20 cellular contexts compared by ENCODE assay signal in the genomic region with DNA sequence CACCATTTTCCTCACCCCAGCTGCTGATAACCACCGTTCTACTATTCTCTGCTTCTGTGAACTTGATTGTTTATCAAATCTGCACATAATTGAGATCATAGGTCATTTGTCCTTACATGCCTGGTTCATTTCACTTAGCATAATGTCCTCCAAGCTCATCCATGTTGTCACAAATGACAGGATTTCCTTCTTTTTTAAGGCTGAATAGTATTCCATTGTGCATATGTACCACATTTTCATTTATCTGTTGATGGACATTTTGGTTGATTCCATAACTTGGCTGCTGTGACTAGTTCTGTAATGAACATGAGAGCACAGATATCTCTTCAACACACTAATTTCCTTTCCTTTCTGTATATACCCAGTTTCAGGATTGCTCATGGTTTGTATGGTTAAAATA.
DNase-seq lines count a peak whose midpoint lies in the region; ATAC-seq, FAIRE-seq and TF ChIP-seq lines count a peak whose summit lies in the region.
"Had no signal": no experiment of that assay in that cellular context is flagged by ENCODE, and none has a peak within 500 bp of the region (broad histone marks: within the 10 kb centered on the region; RNA-seq: fewer than 3 reads in every experiment).

No MANE protein-coding gene starts in this region.

- H3K27ac ChIP-seq in A549 (no peak overlapping the region), small intestine (ENCODE audit: low read depth in 1 of 2, low read length in 1 of 2) (no peak overlapping the region)
- H3K27ac ChIP-seq: C4-2B, HL-60 had no signal

- TF ChIP-seq CTCF in A549 (IDR thresholded peaks at IDR 0.05), result no peak
- no peak for TF ChIP-seq CTCF in GM12865 (IDR thresholded peaks at IDR 0.05; ENCODE audit: insufficient read depth, low read depth, low read length, missing control alignments)

- no peak for TF ChIP-seq POLR2A in A549 (IDR thresholded peaks at IDR 0.05; ENCODE audit: low read length)
- no peak for TF ChIP-seq POLR2A in erythroblast (IDR thresholded peaks at IDR 0.05; ENCODE audit: low read length)

- ATAC-seq in A549, result no peak

- TF ChIP-seq RAD21 in A549 (conservative IDR thresholded peaks at IDR 0.05 in 1 of 2, IDR thresholded peaks at IDR 0.05 in 1 of 2), result no peak

- no peaks in the 10 kb centered on the region for H3K4me1 ChIP-seq in A549
- no peaks in the 10 kb centered on the region for H3K4me1 ChIP-seq in small intestine (ENCODE audit: control insufficient read depth in 2 of 2, insufficient read depth in 1 of 2, low read depth in 1 of 2, low read length in 1 of 2)

- no peaks in the 10 kb centered on the region for H3K9me3 ChIP-seq in A549
- H3K9me3 ChIP-seq in small intestine (ENCODE audit: control insufficient read depth, low read depth), result no peaks in the 10 kb centered on the region
- H3K9me3 ChIP-seq: Caco-2, HAP-1 had no signal

- CTCF ChIA-PET in A549 (lab: Yijun Ruan, JAX), result interaction anchor here (1.0 to 2.1 kb wide), 5 partner anchors 13 to 238 kb away, joined by 3 to 5 read pairs (median 4); no protein-coding TSS in a partner anchor

- H3K4me2 ChIP-seq in A549, result no peak overlapping the region

- H3K4me3 ChIP-seq in A549 (no peak overlapping the region), GM12865 (ENCODE audit: low read depth, low read length) (no peak overlapping the region), small intestine (ENCODE audit: low read depth in 1 of 2, low read length in 2 of 2) (no peak overlapping the region)
- H3K4me3 ChIP-seq: HAP-1 had no signal

- peak; percentile 90 for FAIRE-seq in A549 (lab: Jason Lieb, UNC)
- FAIRE-seq in small intestine (lab: Jason Lieb, UNC), result no peak
- FAIRE-seq: H1 had no signal

- DNase-seq in A549 (ENCODE audit: low read depth in 1 of 2, low spot score in 1 of 2) (no peak), GM12865 (ENCODE audit: low read depth) (peak; percentile 5), SK-N-DZ (ENCODE audit: low spot score) (peak; percentile 45), erythroblast (lab: John Stamatoyannopoulos, UW) (peak; percentile 57 to 77), SKM-1 (lab: John Stamatoyannopoulos, UW; ENCODE audit: unreplicated experiment) (no peak), H4 (ENCODE audit: low spot score) (no peak), islet precursor cell (no peak), small intestine (no peak)
- DNase-seq: AML-193; Caco-2; CD4-positive, alpha-beta T cell; DMS153; DMS79; GDM1; IMR-90; KBM-7 had no signal

- WGBS in A549 (ENCODE audit: missing lambda C conversion rate), result 87% methylated on average over 1 of the region's 1 CpG
- WGBS in small intestine, 3 donors, result 27 to 68% (median 38%) methylated on average over 1 of the region's 1 CpG

- no peaks in the 10 kb centered on the region for H3K36me3 ChIP-seq in small intestine (ENCODE audit: control insufficient read depth in 2 of 2, insufficient read depth in 2 of 2, low read length in 2 of 2)
- H3K36me3 ChIP-seq: HAP-1 had no signal

- POLR2A ChIA-PET in A549 (lab: Yijun Ruan, JAX), result no interaction called here

- H3K27me3 ChIP-seq in small intestine (ENCODE audit: control insufficient read depth in 2 of 2, insufficient read depth in 2 of 2, low read length in 2 of 2), result no peaks in the 10 kb centered on the region

- no peak for TF ChIP-seq EP300 in A549 (IDR thresholded peaks at IDR 0.05)

TF ChIP-seq in A549, 52 proteins besides CTCF, POLR2A, EP300 and RAD21:
- TF ChIP-seq, protein P1, sequence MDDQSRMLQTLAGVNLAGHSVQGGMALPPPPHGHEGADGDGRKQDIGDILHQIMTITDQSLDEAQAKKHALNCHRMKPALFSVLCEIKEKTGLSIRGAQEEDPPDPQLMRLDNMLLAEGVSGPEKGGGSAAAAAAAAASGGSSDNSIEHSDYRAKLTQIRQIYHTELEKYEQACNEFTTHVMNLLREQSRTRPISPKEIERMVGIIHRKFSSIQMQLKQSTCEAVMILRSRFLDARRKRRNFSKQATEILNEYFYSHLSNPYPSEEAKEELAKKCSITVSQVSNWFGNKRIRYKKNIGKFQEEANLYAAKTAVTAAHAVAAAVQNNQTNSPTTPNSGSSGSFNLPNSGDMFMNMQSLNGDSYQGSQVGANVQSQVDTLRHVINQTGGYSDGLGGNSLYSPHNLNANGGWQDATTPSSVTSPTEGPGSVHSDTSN (IDR thresholded peaks at IDR 0.05), result no peak
- TF ChIP-seq, protein P2, sequence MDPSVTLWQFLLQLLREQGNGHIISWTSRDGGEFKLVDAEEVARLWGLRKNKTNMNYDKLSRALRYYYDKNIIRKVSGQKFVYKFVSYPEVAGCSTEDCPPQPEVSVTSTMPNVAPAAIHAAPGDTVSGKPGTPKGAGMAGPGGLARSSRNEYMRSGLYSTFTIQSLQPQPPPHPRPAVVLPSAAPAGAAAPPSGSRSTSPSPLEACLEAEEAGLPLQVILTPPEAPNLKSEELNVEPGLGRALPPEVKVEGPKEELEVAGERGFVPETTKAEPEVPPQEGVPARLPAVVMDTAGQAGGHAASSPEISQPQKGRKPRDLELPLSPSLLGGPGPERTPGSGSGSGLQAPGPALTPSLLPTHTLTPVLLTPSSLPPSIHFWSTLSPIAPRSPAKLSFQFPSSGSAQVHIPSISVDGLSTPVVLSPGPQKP (IDR thresholded peaks at IDR 0.05; ENCODE audit: low read depth, low read length), result no peak
- TF ChIP-seq CBX8 (IDR thresholded peaks at IDR 0.05) (no peak), EHMT2 (IDR thresholded peaks at IDR 0.05; ENCODE audit: low read depth) (no peak), NPAS2 (CRISPR knock-in tag; IDR thresholded peaks at IDR 0.05; ENCODE audit: borderline replicate concordance) (no peak), GATA3 (IDR thresholded peaks at IDR 0.05; ENCODE audit: borderline replicate concordance) (no peak), HOXB5 (CRISPR knock-in tag; IDR thresholded peaks at IDR 0.05) (no peak), NR3C1 (IDR thresholded peaks at IDR 0.05) (no peak), ZFP36 (IDR thresholded peaks at IDR 0.05; ENCODE audit: borderline replicate concordance, partially characterized antibody) (no peak), POLR2AphosphoS2 (conservative IDR thresholded peaks at IDR 0.05; ENCODE audit: low read length) (no peak), FOSL2 (IDR thresholded peaks at IDR 0.05) (no peak), FOSL2 (CRISPR knock-in tag; IDR thresholded peaks at IDR 0.05) (no peak), TP53 (CRISPR knock-in tag; IDR thresholded peaks at IDR 0.05) (no peak), JUNB (IDR thresholded peaks at IDR 0.05) (no peak), SREBF2 (IDR thresholded peaks at IDR 0.05) (no peak)
- TF ChIP-seq, protein P3, sequence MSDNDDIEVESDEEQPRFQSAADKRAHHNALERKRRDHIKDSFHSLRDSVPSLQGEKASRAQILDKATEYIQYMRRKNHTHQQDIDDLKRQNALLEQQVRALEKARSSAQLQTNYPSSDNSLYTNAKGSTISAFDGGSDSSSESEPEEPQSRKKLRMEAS (IDR thresholded peaks at IDR 0.05), result no peak
- TF ChIP-seq, protein P4, sequence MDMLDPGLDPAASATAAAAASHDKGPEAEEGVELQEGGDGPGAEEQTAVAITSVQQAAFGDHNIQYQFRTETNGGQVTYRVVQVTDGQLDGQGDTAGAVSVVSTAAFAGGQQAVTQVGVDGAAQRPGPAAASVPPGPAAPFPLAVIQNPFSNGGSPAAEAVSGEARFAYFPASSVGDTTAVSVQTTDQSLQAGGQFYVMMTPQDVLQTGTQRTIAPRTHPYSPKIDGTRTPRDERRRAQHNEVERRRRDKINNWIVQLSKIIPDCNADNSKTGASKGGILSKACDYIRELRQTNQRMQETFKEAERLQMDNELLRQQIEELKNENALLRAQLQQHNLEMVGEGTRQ (IDR thresholded peaks at IDR 0.05), result no peak
- TF ChIP-seq, protein P5, sequence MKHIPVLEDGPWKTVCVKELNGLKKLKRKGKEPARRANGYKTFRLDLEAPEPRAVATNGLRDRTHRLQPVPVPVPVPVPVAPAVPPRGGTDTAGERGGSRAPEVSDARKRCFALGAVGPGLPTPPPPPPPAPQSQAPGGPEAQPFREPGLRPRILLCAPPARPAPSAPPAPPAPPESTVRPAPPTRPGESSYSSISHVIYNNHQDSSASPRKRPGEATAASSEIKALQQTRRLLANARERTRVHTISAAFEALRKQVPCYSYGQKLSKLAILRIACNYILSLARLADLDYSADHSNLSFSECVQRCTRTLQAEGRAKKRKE (CRISPR knock-in tag; IDR thresholded peaks at IDR 0.05; ENCODE audit: low read depth), result no peak
- TF ChIP-seq, protein P6, sequence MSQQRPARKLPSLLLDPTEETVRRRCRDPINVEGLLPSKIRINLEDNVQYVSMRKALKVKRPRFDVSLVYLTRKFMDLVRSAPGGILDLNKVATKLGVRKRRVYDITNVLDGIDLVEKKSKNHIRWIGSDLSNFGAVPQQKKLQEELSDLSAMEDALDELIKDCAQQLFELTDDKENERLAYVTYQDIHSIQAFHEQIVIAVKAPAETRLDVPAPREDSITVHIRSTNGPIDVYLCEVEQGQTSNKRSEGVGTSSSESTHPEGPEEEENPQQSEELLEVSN (IDR thresholded peaks at IDR 0.05; ENCODE audit: borderline replicate concordance, low read depth), result no peak
- TF ChIP-seq, protein P7, sequence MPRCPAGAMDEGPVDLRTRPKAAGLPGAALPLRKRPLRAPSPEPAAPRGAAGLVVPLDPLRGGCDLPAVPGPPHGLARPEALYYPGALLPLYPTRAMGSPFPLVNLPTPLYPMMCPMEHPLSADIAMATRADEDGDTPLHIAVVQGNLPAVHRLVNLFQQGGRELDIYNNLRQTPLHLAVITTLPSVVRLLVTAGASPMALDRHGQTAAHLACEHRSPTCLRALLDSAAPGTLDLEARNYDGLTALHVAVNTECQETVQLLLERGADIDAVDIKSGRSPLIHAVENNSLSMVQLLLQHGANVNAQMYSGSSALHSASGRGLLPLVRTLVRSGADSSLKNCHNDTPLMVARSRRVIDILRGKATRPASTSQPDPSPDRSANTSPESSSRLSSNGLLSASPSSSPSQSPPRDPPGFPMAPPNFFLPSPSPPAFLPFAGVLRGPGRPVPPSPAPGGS (IDR thresholded peaks at IDR 0.05), result no peak

Comparison
In these comparisons a context has a peak if more than half of its experiments do, and no peak if none do; other contexts are left out.
1. DNase-seq: peak in GM12865 (single experiment), SK-N-DZ (single experiment) and erythroblast (2 of 2); none in A549 (0 of 2), SKM-1 (single experiment), H4 (single experiment), islet precursor cell (single experiment) and small intestine (single experiment).